In genomic region chr19:48618916-48619691, GRCh38 we compare ENCODE assay signal across 8 cellular contexts.
A peak's percentile ranks its signal among the peaks of the same experiment; 100 is the strongest.
DNase-seq lines count a peak whose midpoint lies in the region; ATAC-seq, FAIRE-seq and TF ChIP-seq lines count a peak whose summit lies in the region.

TSS of gene RPL18 (minus strand) at chr19:48619178. CDS start at chr19:48619143, 35 bp downstream.
A gene with protein sequence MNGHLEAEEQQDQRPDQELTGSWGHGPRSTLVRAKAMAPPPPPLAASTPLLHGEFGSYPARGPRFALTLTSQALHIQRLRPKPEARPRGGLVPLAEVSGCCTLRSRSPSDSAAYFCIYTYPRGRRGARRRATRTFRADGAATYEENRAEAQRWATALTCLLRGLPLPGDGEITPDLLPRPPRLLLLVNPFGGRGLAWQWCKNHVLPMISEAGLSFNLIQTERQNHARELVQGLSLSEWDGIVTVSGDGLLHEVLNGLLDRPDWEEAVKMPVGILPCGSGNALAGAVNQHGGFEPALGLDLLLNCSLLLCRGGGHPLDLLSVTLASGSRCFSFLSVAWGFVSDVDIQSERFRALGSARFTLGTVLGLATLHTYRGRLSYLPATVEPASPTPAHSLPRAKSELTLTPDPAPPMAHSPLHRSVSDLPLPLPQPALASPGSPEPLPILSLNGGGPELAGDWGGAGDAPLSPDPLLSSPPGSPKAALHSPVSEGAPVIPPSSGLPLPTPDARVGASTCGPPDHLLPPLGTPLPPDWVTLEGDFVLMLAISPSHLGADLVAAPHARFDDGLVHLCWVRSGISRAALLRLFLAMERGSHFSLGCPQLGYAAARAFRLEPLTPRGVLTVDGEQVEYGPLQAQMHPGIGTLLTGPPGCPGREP (plus strand): TSS chr19:48619506. CDS start chr19:48620515, 1,009 bp downstream.

- DNase-seq in AG09309 (ENCODE audit: low read depth) (peak; percentile 99), NCI-H446 (lab: John Stamatoyannopoulos, UW) (peak; percentile 98 to 99)
- peak; percentile 91 for DNase-seq in activated CD4-positive, CD25-positive, alpha-beta regulatory T cell treated with anti-CD3 and anti-CD28 coated beads, Interleukin-2, amount 50 U/mL, for 16 hours (ENCODE audit: low read depth, low spot score)
- peak; percentile 88 to 94 for DNase-seq in central memory CD8-positive, alpha-beta T cell (ENCODE audit: low spot score in 2 of 2)
- peak; percentile 96 for DNase-seq in stimulated activated CD4-positive, alpha-beta T cell treated with anti-CD3 and anti-CD28 coated beads, Interleukin-12 subunit alpha, Interleukin-12 subunit beta, amount 100 ng/mL, for 4 hours

- peak within 1 kb of the TSS; percentile 85 for H3K4me3 ChIP-seq in AG09309 (ENCODE audit: control insufficient read depth, low read depth, low read length)

- H3K27ac Mint-ChIP-seq in central memory CD8-positive, alpha-beta T cell (ENCODE audit: low read depth): peak within 1 kb of the TSS; percentile 95

- no peak for TF ChIP-seq CTCF in AG09309 (IDR thresholded peaks at IDR 0.05; ENCODE audit: control insufficient read depth, insufficient read depth, low read depth, low read length, missing control alignments)

- H3K4me3 Mint-ChIP-seq in central memory CD8-positive, alpha-beta T cell: peak within 1 kb of the TSS; percentile 93

- H3K4me1 Mint-ChIP-seq in central memory CD8-positive, alpha-beta T cell: peaks cover 50% of the 10 kb centered on the region

- H3K27me3 Mint-ChIP-seq in central memory CD8-positive, alpha-beta T cell: no peaks in the 10 kb centered on the region

- ATAC-seq in GM19025 (IDR thresholded peaks at IDR 0.05; ENCODE audit: low read depth, unreplicated experiment) (peak; percentile 79), HG03342 (IDR thresholded peaks at IDR 0.05; ENCODE audit: unreplicated experiment) (peak; percentile 71)
- ATAC-seq in central memory CD8-positive, alpha-beta T cell (replicated peaks; ENCODE audit: extremely low read depth, poor library complexity, severe bottlenecking): peak; percentile 81

- FAIRE-seq in islet of Langerhans (lab: Jason Lieb, UNC): peak; percentile 43

- no peaks in the 10 kb centered on the region for H3K9me3 Mint-ChIP-seq in central memory CD8-positive, alpha-beta T cell

- H3K36me3 Mint-ChIP-seq in central memory CD8-positive, alpha-beta T cell (ENCODE audit: insufficient read depth): peaks cover 33% of the 10 kb centered on the region

Comparison
In these comparisons a context has a peak if more than half of its experiments do, and no peak if none do; other contexts are left out.
1. Peak in every context shown above with its lines: DNase-seq, ATAC-seq and H3K4me3 ChIP-seq.